Comparison of ENCODE assay signal across 13 cellular contexts in genomic region chrX:106035064-106035463, GRCh38. TPM values are rescaled to one million over a fixed set of nuclear protein-coding genes. Genes with fewer than 3 reads are reported as not detected.
DNase-seq lines count a peak whose midpoint lies in the region; ATAC-seq and TF ChIP-seq lines count a peak whose summit lies in the region.
"Had no signal": no experiment of that assay in that cellular context is flagged by ENCODE, and none has a peak within 500 bp of the region (broad histone marks: within the 10 kb centered on the region; RNA-seq: fewer than 3 reads in every experiment).

No MANE protein-coding gene starts in this region.

- H3F3A ChIP-seq in Loucy (ENCODE audit: low read depth): no peaks in the 10 kb centered on the region

- intact Hi-C loops in body of pancreas (cut with DNase I): no loop called here

- H3K4me3 Mint-ChIP-seq in nephron progenitor cell: no peak overlapping the region
- H3K4me3 Mint-ChIP-seq: activated naive CD8-positive, alpha-beta T cell treated with anti-CD3 and anti-CD28 coated beads, Interleukin-2, amount 10 ng/mL, durations not matched to agents 7 days and 5 days had no signal

- H3K4me3 ChIP-seq in GM12875 (ENCODE audit: low read depth, low read length): no peak overlapping the region
- no peak overlapping the region for H3K4me3 ChIP-seq in Loucy (ENCODE audit: low read length, poor library complexity, severe bottlenecking)
- H3K4me3 ChIP-seq in body of pancreas: no peak overlapping the region

- no peaks in the 10 kb centered on the region for H3K36me3 Mint-ChIP-seq in nephron progenitor cell (ENCODE audit: low read depth)
- H3K36me3 Mint-ChIP-seq: activated naive CD8-positive, alpha-beta T cell treated with anti-CD3 and anti-CD28 coated beads, Interleukin-2, amount 10 ng/mL, durations not matched to agents 7 days and 5 days had no signal

- H3K36me3 ChIP-seq in Loucy (ENCODE audit: insufficient read depth, low read length) (no peaks in the 10 kb centered on the region), body of pancreas (replicated peaks in 1 of 2; ENCODE audit: insufficient read depth in 1 of 2, low read depth in 2 of 2) (no peaks in the 10 kb centered on the region)

- peaks cover 7% of the 10 kb centered on the region for H3K27me3 Mint-ChIP-seq in nephron progenitor cell (ENCODE audit: low read depth, poor library complexity)
- H3K27me3 Mint-ChIP-seq: activated naive CD8-positive, alpha-beta T cell treated with anti-CD3 and anti-CD28 coated beads, Interleukin-2, amount 10 ng/mL, durations not matched to agents 7 days and 5 days had no signal

- no peak overlapping the region for H3K27ac ChIP-seq in body of pancreas

- no peak overlapping the region for H3K9ac ChIP-seq in Loucy (ENCODE audit: low read depth, low read length, poor library complexity, severe bottlenecking)

- DNase-seq in body of pancreas (no peak), nephron progenitor cell (no peak)
- no peak for DNase-seq in activated CD4-positive, CD25-positive, alpha-beta regulatory T cell (lab: John Stamatoyannopoulos, UW)
- DNase-seq: activated naive CD8-positive, alpha-beta T cell treated with anti-CD3 and anti-CD28 coated beads, Interleukin-2, amount 10 ng/mL, durations not matched to agents 7 days and 5 days; Caco-2; midbrain; NCI-H774; T-helper 2 cell had no signal

- H4K20me1 ChIP-seq in Loucy (ENCODE audit: insufficient read depth, low read length, poor library complexity, severe bottlenecking): no peaks in the 10 kb centered on the region

- H3K27ac Mint-ChIP-seq in nephron progenitor cell: no peak overlapping the region
- H3K27ac Mint-ChIP-seq: activated naive CD8-positive, alpha-beta T cell treated with anti-CD3 and anti-CD28 coated beads, Interleukin-2, amount 10 ng/mL, durations not matched to agents 7 days and 5 days had no signal

- H3K9me3 Mint-ChIP-seq in nephron progenitor cell: peaks cover 17% of the 10 kb centered on the region
- H3K9me3 Mint-ChIP-seq: activated naive CD8-positive, alpha-beta T cell treated with anti-CD3 and anti-CD28 coated beads, Interleukin-2, amount 10 ng/mL, durations not matched to agents 7 days and 5 days had no signal

- no peaks in the 10 kb centered on the region for H3K4me1 Mint-ChIP-seq in nephron progenitor cell
- H3K4me1 Mint-ChIP-seq: activated naive CD8-positive, alpha-beta T cell treated with anti-CD3 and anti-CD28 coated beads, Interleukin-2, amount 10 ng/mL, durations not matched to agents 7 days and 5 days had no signal

- WGBS in body of pancreas, 2 donors: 52 to 63% methylated on average over 2 of the region's 2 CpGs

- no peak overlapping the region for H2AFZ ChIP-seq in Loucy (ENCODE audit: low read length)

- H3K9me3 ChIP-seq in Loucy (ENCODE audit: insufficient read depth, low read depth, low read length): no peaks in the 10 kb centered on the region
- no peaks in the 10 kb centered on the region for H3K9me3 ChIP-seq in body of pancreas
- H3K9me3 ChIP-seq: Caco-2 had no signal

- H3K4me1 ChIP-seq in Loucy (ENCODE audit: insufficient read depth, low read length, poor library complexity, severe bottlenecking): no peaks in the 10 kb centered on the region
- peaks cover 11% of the 10 kb centered on the region for H3K4me1 ChIP-seq in body of pancreas
- H3K4me1 ChIP-seq: Caco-2 had no signal

- H3K4me2 ChIP-seq in Loucy (ENCODE audit: low read depth, low read length, poor library complexity, severe bottlenecking): no peak overlapping the region

- no peaks in the 10 kb centered on the region for H3K79me2 ChIP-seq in Loucy (ENCODE audit: insufficient read depth, low read length)

- no peaks in the 10 kb centered on the region for H3K9me2 ChIP-seq in Loucy (replicated peaks; ENCODE audit: low read depth, low read length)

- TF ChIP-seq CTCF in GM12875 (IDR thresholded peaks at IDR 0.05; ENCODE audit: borderline replicate concordance, insufficient read depth, low read depth, low read length) (peak; percentile 49), Loucy (conservative IDR thresholded peaks at IDR 0.05; ENCODE audit: low read length) (peak; percentile 44), body of pancreas (IDR thresholded peaks at IDR 0.05) (peak in 5 of 7 experiments; percentile 15 to 40 (median 37)), nephron progenitor cell (IDR thresholded peaks at IDR 0.05) (peak; percentile 31)

- ATAC-seq in body of pancreas (no peak), HG03025 (IDR thresholded peaks at IDR 0.05; ENCODE audit: low FRiP score, unreplicated experiment) (no peak), GM19467 (IDR thresholded peaks at IDR 0.05; ENCODE audit: unreplicated experiment) (no peak)

- no peak for TF ChIP-seq POLR2A in body of pancreas (IDR thresholded peaks at IDR 0.05)

- H3K27me3 ChIP-seq in Loucy (ENCODE audit: insufficient read depth, low read length, poor library complexity, severe bottlenecking) (no peaks in the 10 kb centered on the region), body of pancreas (no peaks in the 10 kb centered on the region)

RNA-seq across cellular contexts. Expression of gene SERPINA7, which starts 3.5 kb away (rescaled TPM):
- not detected for total RNA-seq in body of pancreas
- total RNA-seq: activated naive CD8-positive, alpha-beta T cell treated with anti-CD3 and anti-CD28 coated beads, Interleukin-2, amount 10 ng/mL, durations not matched to agents 7 days and 5 days; Caco-2; subcutaneous adipose tissue had no signal
